Comparison of ENCODE assay signal across 17 cellular contexts in genomic region chr2:145199832-145200231, GRCh38.
"Had no signal": no experiment of that assay in that cellular context is flagged by ENCODE, and none has a peak within 500 bp of the region (broad histone marks: within the 10 kb centered on the region; RNA-seq: fewer than 3 reads in every experiment).

No MANE protein-coding gene starts in this region.

- H3K4me1 Mint-ChIP-seq: IgD-negative memory B cell had no signal

- H3K4me3 Mint-ChIP-seq: IgD-negative memory B cell had no signal

- ATAC-seq: HepG2, K562, Panc1, PC-3 had no signal

- DNase-seq: Kasumi-1; MM.1S; NCI-H1436; NCI-H2081 treated with DMSO at 0.1 percent for 48 hours; NCI-H446 treated with DMSO at 0.1 percent for 48 hours; NCI-H526; NCI-H82; NK-92 treated with Interleukin-12 subunit alpha and Interleukin-12 subunit beta, amount 100 ng/mL, for 24 hours; PC-3; SK-N-SH; SW 1271 had no signal

- H3K4me3 ChIP-seq: K562 had no signal

- H3K9me3 ChIP-seq: SK-N-SH had no signal

- H3K27ac ChIP-seq: KMS-11, RWPE1 had no signal

- H3K27me3 Mint-ChIP-seq: IgD-negative memory B cell had no signal

- H3K27ac Mint-ChIP-seq: IgD-negative memory B cell had no signal

- H3K9me3 Mint-ChIP-seq: IgD-negative memory B cell had no signal
